In the genomic region with DNA sequence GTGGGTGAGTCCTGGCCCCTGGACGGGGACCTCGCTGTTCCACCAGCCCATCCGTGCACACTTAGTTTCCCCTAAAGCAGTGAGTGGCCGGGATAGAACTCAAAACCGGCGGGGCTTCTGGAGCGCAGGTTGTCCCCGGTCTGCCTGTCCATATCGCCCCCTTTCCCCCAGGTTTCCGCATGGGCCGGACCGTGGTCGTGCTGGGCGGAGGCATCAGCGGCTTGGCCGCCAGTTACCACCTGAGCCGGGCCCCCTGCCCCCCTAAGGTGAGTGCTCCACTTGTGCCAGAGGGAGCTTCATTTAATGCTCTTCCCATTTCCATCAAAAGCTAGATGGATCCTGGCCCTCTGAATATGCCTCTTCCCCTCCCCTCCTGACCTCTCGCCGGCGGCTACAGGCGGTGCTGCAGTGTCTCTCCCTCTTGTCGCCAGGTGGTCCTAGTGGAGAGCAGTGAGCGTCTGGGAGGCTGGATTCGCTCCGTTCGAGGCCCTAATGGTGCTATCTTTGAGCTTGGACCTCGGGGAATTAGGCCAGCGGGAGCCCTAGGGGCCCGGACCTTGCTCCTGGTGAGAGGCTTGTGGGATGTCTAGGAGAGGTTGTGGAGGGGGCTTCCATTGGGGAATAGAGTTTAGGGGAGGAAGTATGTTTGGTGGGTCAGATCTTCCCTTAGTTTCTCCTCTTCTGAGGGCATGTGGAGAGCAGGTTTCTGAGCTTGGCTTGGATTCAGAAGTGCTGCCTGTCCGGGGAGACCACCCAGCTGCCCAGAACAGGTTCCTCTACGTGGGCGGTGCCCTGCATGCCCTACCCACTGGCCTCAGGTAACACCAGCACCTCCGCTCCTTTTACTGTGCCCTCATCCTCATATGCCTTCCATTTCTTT, we compare ENCODE assay signal across 8 cellular contexts.
A peak's percentile ranks its signal among the peaks of the same experiment; 100 is the strongest.
DNase-seq lines count a peak whose midpoint lies in the region; ATAC-seq and TF ChIP-seq lines count a peak whose summit lies in the region.

No MANE protein-coding gene starts in this region.

- H3K4me1 ChIP-seq in mucosa of rectum (ENCODE audit: control insufficient read depth in 2 of 2, insufficient read depth in 2 of 2, low read length in 2 of 2), result peaks cover 14 to 20% of the 10 kb centered on the region in 2 donors

- no peaks in the 10 kb centered on the region for H3K27me3 ChIP-seq in mucosa of rectum (ENCODE audit: control insufficient read depth in 2 of 2, insufficient read depth in 2 of 2, low read length in 2 of 2)

- no peaks in the 10 kb centered on the region for H3K9me3 ChIP-seq in mucosa of rectum (ENCODE audit: control insufficient read depth in 2 of 2, low read length in 2 of 2)

- peaks cover 20 to 25% of the 10 kb centered on the region in 2 donors for H3K36me3 ChIP-seq in mucosa of rectum (ENCODE audit: control insufficient read depth in 2 of 2, insufficient read depth in 2 of 2, low read length in 2 of 2)

- H3K9ac ChIP-seq in mucosa of rectum (ENCODE audit: low read depth in 1 of 2, low read length in 2 of 2), result peak overlapping the region; percentile 77 to 78

- H3K4me3 ChIP-seq in mucosa of rectum (ENCODE audit: low read length in 2 of 2), result peak overlapping the region; percentile 95 to 96

- peak; percentile 1 for ATAC-seq in GM21576 (IDR thresholded peaks at IDR 0.05; ENCODE audit: unreplicated experiment)
- ATAC-seq in HG03521 (IDR thresholded peaks at IDR 0.05; ENCODE audit: unreplicated experiment), result no peak

- H3K27ac ChIP-seq in C4-2B (peak overlapping the region; percentile 72), mucosa of rectum (ENCODE audit: low read depth in 2 of 2, low read length in 2 of 2) (peak overlapping the region; percentile 51 to 93)

- DNase-seq in OCI-M1 (lab: John Stamatoyannopoulos, UW) (peak; percentile 84), ecto neural progenitor cell (ENCODE audit: low spot score) (peak; percentile 64), NCI-H2107 treated with DMSO at 0.1 percent for 48 hours (lab: John Stamatoyannopoulos, UW; ENCODE audit: unreplicated experiment) (no peak), GM13977 (ENCODE audit: low spot score) (no peak)

- in situ Hi-C loops in GM13977 (cut with MboI; ENCODE audit: low pct_unique_long_range_greater_than_20kb, low sequenced_read_pairs, unreplicated experiment), result no loop called here

- TF ChIP-seq CTCF in C4-2B (conservative IDR thresholded peaks at IDR 0.05) (no peak), GM13977 (IDR thresholded peaks at IDR 0.05; ENCODE audit: extremely low read depth, insufficient read depth, missing control alignments) (no peak)

Comparison
In these comparisons a context has a peak if more than half of its experiments do, and no peak if none do; other contexts are left out.
1. DNase-seq: peak in OCI-M1 (single experiment) and ecto neural progenitor cell (single experiment); none in NCI-H2107 treated with DMSO at 0.1 percent for 48 hours (single experiment) and GM13977 (single experiment).